Comparison of ENCODE assay signal across 9 cellular contexts in the genomic region with DNA sequence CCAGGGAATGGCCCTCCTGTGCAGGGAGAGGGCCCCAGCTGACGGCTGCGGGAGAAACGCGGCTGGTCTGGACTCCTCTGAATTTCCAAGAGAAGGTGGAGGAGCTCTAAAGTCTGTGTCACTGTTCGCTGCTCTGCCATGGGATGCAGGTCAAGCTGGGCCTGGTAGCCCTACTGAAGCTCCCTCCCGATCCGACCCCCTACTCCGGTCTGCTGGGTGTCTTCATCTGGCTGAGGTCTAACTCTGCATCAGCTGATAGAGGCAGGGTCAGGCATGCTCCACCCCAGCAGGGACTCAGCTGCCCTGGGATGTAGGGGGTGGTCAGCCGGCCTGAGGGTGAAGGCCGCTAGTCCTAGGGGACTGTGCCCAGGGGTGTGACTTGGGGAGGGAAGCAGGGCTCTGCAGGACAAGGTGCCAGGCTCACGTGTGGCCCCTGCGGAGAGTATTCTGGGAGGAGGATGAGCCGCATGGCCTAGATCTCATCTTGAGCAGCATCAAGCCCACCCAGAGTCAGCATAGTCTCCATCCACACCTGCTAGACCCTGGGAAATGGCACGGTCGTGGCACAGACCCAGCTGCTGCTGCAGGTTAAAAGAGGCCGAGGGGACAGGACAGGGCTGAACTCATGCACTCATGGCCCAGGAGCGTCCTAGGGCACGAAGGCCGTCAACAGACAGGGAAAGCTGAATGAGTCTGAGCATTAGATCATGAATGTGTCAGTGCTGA. TPM values are rescaled to one million over a fixed set of nuclear protein-coding genes. Genes with fewer than 3 reads are reported as not detected.
DNase-seq lines count a peak whose midpoint lies in the region; ATAC-seq and TF ChIP-seq lines count a peak whose summit lies in the region.
"Had no signal": no experiment of that assay in that cellular context is flagged by ENCODE, and none has a peak within 500 bp of the region (broad histone marks: within the 10 kb centered on the region; RNA-seq: fewer than 3 reads in every experiment).

No MANE protein-coding gene starts in this region.

- H3K27ac ChIP-seq in colonic mucosa (peak overlapping the region; percentile 96), transverse colon (peak overlapping the region; percentile 91 to 99 (median 98))

- DNase-seq in activated CD4-positive, alpha-beta T cell treated with anti-CD3 and anti-CD28 coated beads for 36 hours = no peak
- no peak for DNase-seq in activated CD4-positive, alpha-beta T cell treated with anti-CD3 and anti-CD28 coated beads for 48 hours
- DNase-seq in colonic mucosa (no peak), mesothelial cell of epicardium (ENCODE audit: low spot score in 2 of 2, unreplicated experiment in 2 of 2) (no peak), transverse colon (no peak), hippocampal formation (lab: John Stamatoyannopoulos, UW) (no peak)

- peaks cover 16% of the 10 kb centered on the region for H3K27me3 Mint-ChIP-seq in activated CD4-positive, alpha-beta T cell treated with anti-CD3 and anti-CD28 coated beads for 36 hours
- no peaks in the 10 kb centered on the region for H3K27me3 Mint-ChIP-seq in mesothelial cell of epicardium (ENCODE audit: low read depth)

- POLR2A ChIA-PET in activated CD4-positive, alpha-beta T cell treated with anti-CD3 and anti-CD28 coated beads for 36 hours (lab: Charles Lee) = no interaction called here

- H3K4me3 ChIP-seq in colonic mucosa (peak overlapping the region; percentile 95), transverse colon (peak overlapping the region in 3 of 4 donors; percentile 65 to 78 (median 65))

- H3K36me3 ChIP-seq in colonic mucosa (no peaks in the 10 kb centered on the region), transverse colon (peaks cover 0 to 8% (median 3%) of the 10 kb centered on the region in 4 donors)

- H3K9me3 Mint-ChIP-seq in activated CD4-positive, alpha-beta T cell treated with anti-CD3 and anti-CD28 coated beads for 36 hours (ENCODE audit: low read depth) = no peaks in the 10 kb centered on the region
- no peaks in the 10 kb centered on the region for H3K9me3 Mint-ChIP-seq in mesothelial cell of epicardium

- H3K9me3 ChIP-seq in colonic mucosa (no peaks in the 10 kb centered on the region), transverse colon (no peaks in the 10 kb centered on the region)

- H3K27me3 ChIP-seq in colonic mucosa = no peaks in the 10 kb centered on the region
- no peaks in the 10 kb centered on the region for H3K27me3 ChIP-seq in transverse colon

- no peak for TF ChIP-seq EP300 in transverse colon (IDR thresholded peaks at IDR 0.05; ENCODE audit: low read depth)

- H3K4me1 ChIP-seq in colonic mucosa (peaks cover 5% of the 10 kb centered on the region), transverse colon (peaks cover 5 to 25% (median 19%) of the 10 kb centered on the region in 4 donors)

- intact Hi-C loops in activated CD4-positive, alpha-beta T cell treated with anti-CD3 and anti-CD28 coated beads for 36 hours (cut with DNase I, micrococcal nuclease) = no loop called here
- intact Hi-C loops in colonic mucosa (cut with DNase I) = no loop called here
- intact Hi-C loops in transverse colon (cut with DNase I; ENCODE audit: low total_unique reads) = loop anchor here (10.0 kb wide), 1 partner anchor 282 kb away; a partner anchor contains a TSS

- H3K36me3 Mint-ChIP-seq in activated CD4-positive, alpha-beta T cell treated with anti-CD3 and anti-CD28 coated beads for 36 hours (ENCODE audit: low read depth) = no peaks in the 10 kb centered on the region
- H3K36me3 Mint-ChIP-seq in mesothelial cell of epicardium = no peaks in the 10 kb centered on the region

- 73% methylated on average over 19 of the region's 19 CpGs; no CpG with 5 or more reads in 1 of the 2 donors for WGBS in transverse colon (ENCODE audit: low coverage in 1 of 2), 2 donors

- TF ChIP-seq POLR2A in transverse colon (IDR thresholded peaks at IDR 0.05) = no peak
- no peak for TF ChIP-seq POLR2A in GM18505 (IDR thresholded peaks at IDR 0.05; ENCODE audit: borderline replicate concordance, extremely low read depth, insufficient read depth, insufficient read length)

- in situ Hi-C loops in transverse colon (cut with MboI; ENCODE audit: low pct_ligation_motif_present in 1 of 4, low pct_unique_long_range_greater_than_20kb in 1 of 4, low sequenced_read_pairs in 3 of 4) = no loop called here

- peak overlapping the region; percentile 40 for H3K4me3 Mint-ChIP-seq in activated CD4-positive, alpha-beta T cell treated with anti-CD3 and anti-CD28 coated beads for 36 hours
- peak overlapping the region; percentile 84 for H3K4me3 Mint-ChIP-seq in mesothelial cell of epicardium

- no peak for ATAC-seq in activated CD4-positive, alpha-beta T cell treated with anti-CD3 and anti-CD28 coated beads for 36 hours
- ATAC-seq in GM19328 (IDR thresholded peaks at IDR 0.05; ENCODE audit: unreplicated experiment) (no peak), GM18505 (IDR thresholded peaks at IDR 0.05; ENCODE audit: unreplicated experiment) (no peak)

- H3K9ac ChIP-seq in colonic mucosa (ENCODE audit: low read depth in 2 of 2, low read length in 2 of 2) = peak overlapping the region; percentile 85 to 92

- CTCF ChIA-PET in activated CD4-positive, alpha-beta T cell treated with anti-CD3 and anti-CD28 coated beads for 36 hours (lab: Charles Lee) = interaction anchor here (0.7 kb wide), 1 partner anchor 387 kb away, joined by 4 read pairs; no protein-coding TSS in a partner anchor

- no peak overlapping the region for H3K27ac Mint-ChIP-seq in activated CD4-positive, alpha-beta T cell treated with anti-CD3 and anti-CD28 coated beads for 36 hours
- H3K27ac Mint-ChIP-seq in mesothelial cell of epicardium = no peak overlapping the region

- no peak for TF ChIP-seq CTCF in colonic mucosa (IDR thresholded peaks at IDR 0.05)
- TF ChIP-seq CTCF in mesothelial cell of epicardium (IDR thresholded peaks at IDR 0.05; ENCODE audit: unreplicated experiment) = no peak
- no peak for TF ChIP-seq CTCF in transverse colon (IDR thresholded peaks at IDR 0.05)

- no peaks in the 10 kb centered on the region for H3K4me1 Mint-ChIP-seq in activated CD4-positive, alpha-beta T cell treated with anti-CD3 and anti-CD28 coated beads for 36 hours
- peaks cover 14% of the 10 kb centered on the region for H3K4me1 Mint-ChIP-seq in mesothelial cell of epicardium

RNA-seq across cellular contexts. Expression of a gene that starts 1.4 kb away (rescaled TPM):
- total RNA-seq in activated CD4-positive, alpha-beta T cell treated with anti-CD3 and anti-CD28 coated beads for 36 hours = 1 to 10 TPM; 1.0 to 1.4 TPM
- 100 to 1,000 TPM; 606 to 666 TPM for total RNA-seq in colonic mucosa
- total RNA-seq in mesothelial cell of epicardium = 127 to 138 TPM (median 130 TPM) in 3 replicates
- 1,000 to 10,000 TPM in 2 of 4 donors, 100 to 1,000 TPM in 2; 607 to 1,755 (median 1,289) TPM for total RNA-seq in transverse colon

RNA-seq across cellular contexts. Expression of a gene that starts 30.6 kb away (rescaled TPM):
- total RNA-seq in activated CD4-positive, alpha-beta T cell treated with anti-CD3 and anti-CD28 coated beads for 36 hours = not detected
- total RNA-seq in colonic mucosa (not detected), mesothelial cell of epicardium (not detected in 3 replicates), transverse colon (not detected)
- total RNA-seq: T-helper 2 cell treated with Interferon-gamma antibody and Interleukin-4, amounts not matched to agents 100 ng/mL and 5 ng/mL, for 36 hours had no signal

RNA-seq across cellular contexts. Expression of a gene that starts 52.5 kb away (rescaled TPM):
- not detected for total RNA-seq in activated CD4-positive, alpha-beta T cell treated with anti-CD3 and anti-CD28 coated beads for 36 hours
- total RNA-seq in colonic mucosa (not detected), mesothelial cell of epicardium (not detected in 3 replicates), transverse colon (not detected)
- total RNA-seq: T-helper 2 cell treated with Interferon-gamma antibody and Interleukin-4, amounts not matched to agents 100 ng/mL and 5 ng/mL, for 36 hours had no signal

Comparison
In these comparisons a context has a peak if more than half of its experiments do, and no peak if none do; other contexts are left out.
1. RNA of a gene that starts 1.4 kb away (total RNA-seq): 607 to 1,755 TPM in transverse colon, 606 to 666 TPM in colonic mucosa and 127 to 138 TPM in mesothelial cell of epicardium; 1.0 to 1.4 TPM in activated CD4-positive, alpha-beta T cell treated with anti-CD3 and anti-CD28 coated beads for 36 hours; every median in the first group is over 10 times any median in the second.